Comparison of ENCODE assay signal across 8 cellular contexts in genomic region chr5:177004961-177005360, GRCh38. TPM values are rescaled to one million over a fixed set of nuclear protein-coding genes. Genes with fewer than 3 reads are reported as not detected.
DNase-seq lines count a peak whose midpoint lies in the region; ATAC-seq, FAIRE-seq and TF ChIP-seq lines count a peak whose summit lies in the region.

No MANE protein-coding gene starts in this region.

- no peaks in the 10 kb centered on the region for H3K9me1 ChIP-seq in K562 (ENCODE audit: control insufficient read depth, insufficient read depth, low read length)

- TF ChIP-seq RAD21 in A549 (conservative IDR thresholded peaks at IDR 0.05 in 1 of 2, IDR thresholded peaks at IDR 0.05 in 1 of 2) (no peak), K562 (CRISPR knock-in tag; conservative IDR thresholded peaks at IDR 0.05 in 1 of 2, IDR thresholded peaks at IDR 0.05 in 1 of 2) (no peak)

- TF ChIP-seq EP300 in A549 (IDR thresholded peaks at IDR 0.05): no peak
- no peak for TF ChIP-seq EP300 in K562 (IDR thresholded peaks at IDR 0.05; ENCODE audit: low read length)

- POLR2A ChIA-PET in A549 (lab: Yijun Ruan, JAX) (interaction anchor here (1.1 kb wide), 1 partner anchor 12 kb away, joined by 3 read pairs; no protein-coding TSS in a partner anchor), K562 (lab: Yijun Ruan, JAX) (interaction anchor here (0.6 to 4.1 kb wide), 4 partner anchors 9 to 336 kb away, joined by 3 to 45 read pairs (median 4); partner anchors contain the start of gene ZNF346)

- no peaks in the 10 kb centered on the region for H3K36me3 Mint-ChIP-seq in mesothelial cell of epicardium

- H3K79me2 ChIP-seq in K562 (ENCODE audit: control insufficient read depth, insufficient read depth, low read length): peaks cover 66% of the 10 kb centered on the region

- H3K36me3 ChIP-seq in K562 (ENCODE audit: control insufficient read depth, insufficient read depth, low read length): peaks cover 22% of the 10 kb centered on the region

- peak overlapping the region; percentile 93 for H3K27ac Mint-ChIP-seq in mesothelial cell of epicardium

- H3K27me3 ChIP-seq in K562 (ENCODE audit: control insufficient read depth in 2 of 2, insufficient read depth in 2 of 2, low read length in 2 of 2): no peaks in the 10 kb centered on the region

- TF ChIP-seq POLR2A in A549 (IDR thresholded peaks at IDR 0.05; ENCODE audit: low read length): no peak
- no peak for TF ChIP-seq POLR2A in K562 (conservative IDR thresholded peaks at IDR 0.05)

- H3K27me3 Mint-ChIP-seq in mesothelial cell of epicardium (ENCODE audit: low read depth): no peaks in the 10 kb centered on the region

- H3K27ac ChIP-seq in A549 (peak overlapping the region in 1 of 2 experiments; percentile 96; a peak in 3 of 6 replicates), K562 (ENCODE audit: extremely low read depth, low read depth, low read length) (no peak overlapping the region)

- no peak for TF ChIP-seq CTCF in A549 (IDR thresholded peaks at IDR 0.05)
- no peak for TF ChIP-seq CTCF in HFF-Myc (IDR thresholded peaks at IDR 0.05; ENCODE audit: low read depth, low read length, missing control alignments)
- TF ChIP-seq CTCF in K562 (IDR thresholded peaks at IDR 0.05 in 2 of 3, conservative IDR thresholded peaks at IDR 0.05 in 1 of 3; ENCODE audit: insufficient read depth in 2 of 3, low read depth in 1 of 3, low read length in 3 of 3): no peak
- TF ChIP-seq CTCF in mesothelial cell of epicardium (IDR thresholded peaks at IDR 0.05; ENCODE audit: unreplicated experiment): no peak

- no peaks in the 10 kb centered on the region for H3K9me3 Mint-ChIP-seq in mesothelial cell of epicardium

- peak overlapping the region; percentile 94 for H3K4me3 ChIP-seq in A549
- peak overlapping the region; percentile 88 for H3K4me3 ChIP-seq in HFF-Myc (replicated peaks; ENCODE audit: low read depth, low read length)
- peak overlapping the region; percentile 94 for H3K4me3 ChIP-seq in K562

- H3K4me2 ChIP-seq in A549 (peak overlapping the region; percentile 90), K562 (ENCODE audit: insufficient read depth, low read length) (peak overlapping the region; percentile 84)

- in situ Hi-C loops in K562 (cut with MboI): no loop called here

- DNase-seq in A549 (ENCODE audit: low read depth in 1 of 2, low spot score in 1 of 2) (no peak), HFF-Myc (ENCODE audit: extremely low read depth, low read depth) (no peak), K562 (ENCODE audit: extremely low read depth in 1 of 4, low spot score in 3 of 4) (no peak), mesothelial cell of epicardium (ENCODE audit: low spot score in 2 of 2, unreplicated experiment in 2 of 2) (no peak), NCI-H2171 treated with DMSO at 0.1 percent for 48 hours (lab: John Stamatoyannopoulos, UW) (no peak), NCI-H2029 treated with DMSO at 0.1 percent for 48 hours (lab: John Stamatoyannopoulos, UW) (no peak), DMS153 (lab: John Stamatoyannopoulos, UW) (no peak)

- peaks cover 20% of the 10 kb centered on the region for H4K20me1 ChIP-seq in K562 (replicated peaks; ENCODE audit: control insufficient read depth, insufficient read depth, low read length)

- H3K4me1 ChIP-seq in A549 (peaks cover 20% of the 10 kb centered on the region), K562 (replicated peaks in 1 of 2; ENCODE audit: control insufficient read depth in 2 of 2, insufficient read depth in 2 of 2, low read length in 2 of 2) (peaks cover 3 to 22% of the 10 kb centered on the region in 2 experiments; a peak in 3 of 5 replicates)

- BruUV-seq in K562 (replicated peaks; lab: Mats Ljungman, UMichigan): no TSS peak

- intact Hi-C loops in K562 (cut with micrococcal nuclease): no loop called here

- no peaks in the 10 kb centered on the region for H3K9me3 ChIP-seq in A549
- no peaks in the 10 kb centered on the region for H3K9me3 ChIP-seq in K562 (replicated peaks; ENCODE audit: control insufficient read depth, insufficient read depth, low read depth, low read length)

- H3K4me3 Mint-ChIP-seq in mesothelial cell of epicardium: peak overlapping the region; percentile 85

- peaks cover 16% of the 10 kb centered on the region for H3K4me1 Mint-ChIP-seq in mesothelial cell of epicardium

- FAIRE-seq in A549 (lab: Jason Lieb, UNC) (no peak), K562 (lab: Jason Lieb, UNC) (no peak)

- CTCF ChIA-PET in A549 (lab: Yijun Ruan, JAX): interaction anchor here (0.6 to 2.7 kb wide), 14 partner anchors 9 to 344 kb away, joined by 3 to 10 read pairs (median 3); no protein-coding TSS in a partner anchor
- CTCF ChIA-PET in K562 (lab: Yijun Ruan, JAX; ENCODE audit: low intra/inter-chr PET ratio): no interaction called here

- 81% methylated on average over 10 of the region's 10 CpGs for WGBS in A549 (ENCODE audit: missing lambda C conversion rate)
- 69% methylated on average over 10 of the region's 10 CpGs for WGBS in K562 (ENCODE audit: insufficient coverage, low coverage, missing lambda C conversion rate)

- H2AFZ ChIP-seq in K562 (ENCODE audit: low read depth, low read length): no peak overlapping the region

- no peak for ATAC-seq in A549
- no peak for ATAC-seq in K562
- ATAC-seq in HG03139 (IDR thresholded peaks at IDR 0.05; ENCODE audit: unreplicated experiment): no peak

- H3K9ac ChIP-seq in K562 (ENCODE audit: insufficient read depth in 1 of 2, low read depth in 2 of 2, low read length in 2 of 2): peak overlapping the region; percentile 86 to 93; a peak in 3 of 4 replicates

TF ChIP-seq in A549, 52 proteins besides CTCF, POLR2A, EP300 and RAD21 (continues in another document):
- TF ChIP-seq ZFP36 (IDR thresholded peaks at IDR 0.05; ENCODE audit: borderline replicate concordance, partially characterized antibody): no peak

TF ChIP-seq in K562, 482 proteins besides CTCF, POLR2A, EP300 and RAD21 (continues in another document):
- no peak for TF ChIP-seq KLF16 (IDR thresholded peaks at IDR 0.05)
- TF ChIP-seq TBP (optimal IDR thresholded peaks at IDR 0.05; ENCODE audit: low read depth, low read length): no peak

RNA-seq across cellular contexts. Expression of gene UIMC1, which starts 1.6 kb away (rescaled TPM):
- polyA plus RNA-seq in A549 (2011; rRNA removed) (50.6 and 52.5 TPM in 2 replicates), A549 (2017; fragmentation: RNase III; extraction: RNeasy Plus Mini Kit Qiagen cat#74134 plus additional on column Dnase treatment) (43.8 to 47.8 TPM (median 47.7 TPM) in 3 replicates), K562 (2011; rRNA removed) (31.1 and 33.5 TPM in 2 replicates), K562 (2014; fragmentation: Illumina TruSeq; extraction: Trizol) (37.6 and 43.7 TPM in 2 replicates), K562 (2014; fragmentation: Nextera tagmentation; extraction: Ambion mirVana) (10 to 100 TPM; 14.9 to 23.6 TPM), K562 (2014; rRNA removed) (34.0 and 36.8 TPM in 2 replicates)
- polyA plus RNA-seq in A549 (2012; cell fraction: cytosol; rRNA removed): 18.2 and 19.8 TPM in 2 replicates
- polyA plus RNA-seq in A549 (2012; cell fraction: nucleus; rRNA removed): 11.6 and 17.6 TPM in 2 replicates
- 27.8 and 28.4 TPM in 2 replicates for polyA minus RNA-seq in A549 (2011; rRNA and poly(A)+ RNA removed)
- total RNA-seq in K562 (2011; cell fraction: chromatin; rRNA removed; ENCODE audit: low replicate concordance): 63.6 and 136 TPM in 2 replicates
- 26.2 and 34.3 TPM in 2 replicates for total RNA-seq in K562 (2011; cell fraction: nucleolus; rRNA removed)
- 68.0 and 110 TPM in 2 replicates for total RNA-seq in K562 (2011; cell fraction: nucleoplasm; rRNA removed)
- total RNA-seq in K562 (2014; rRNA removed) (28.5 and 33.3 TPM in 2 replicates), K562 (2014; rRNA removed; fragmentation: Illumina TruSeq; extraction: Trizol) (51.7 and 52.3 TPM in 2 replicates), K562 (2015; rRNA removed; fragmentation: Illumina TruSeq; extraction: Trizol) (41.6 and 49.2 TPM in 2 replicates), K562 (2021) (44.8 and 46.3 TPM in 2 replicates), mesothelial cell of epicardium (45.2 to 49.8 TPM (median 45.2 TPM) in 3 replicates)
- polyA plus RNA-seq in K562 (2011; cell fraction: cytosol; rRNA removed): 7.2 and 16.6 TPM in 2 replicates
- polyA plus RNA-seq in K562 (2011; cell fraction: nucleus; rRNA removed): 35.3 and 51.1 TPM in 2 replicates
- 21.9 and 25.1 TPM in 2 replicates for polyA plus RNA-seq in K562 (2012)
- polyA minus RNA-seq in K562 (2011; rRNA and poly(A)+ RNA removed): 47.1 and 79.1 TPM in 2 replicates
- 20.4 and 21.0 TPM in 2 replicates for polyA minus RNA-seq in K562 (2011; cell fraction: cytosol; rRNA and poly(A)+ RNA removed)
- 22.8 and 45.4 TPM in 2 replicates for polyA minus RNA-seq in K562 (2011; cell fraction: nucleus; rRNA and poly(A)+ RNA removed)

RNA-seq across cellular contexts. Expression of gene ZNF346, which starts 17.5 kb away (rescaled TPM):
- 14.1 and 14.9 TPM in 2 replicates for polyA plus RNA-seq in A549 (2011; rRNA removed)
- 13.5 and 16.0 TPM in 2 replicates for polyA plus RNA-seq in A549 (2012; cell fraction: cytosol; rRNA removed)
- polyA plus RNA-seq in A549 (2012; cell fraction: nucleus; rRNA removed): 16.3 and 19.4 TPM in 2 replicates
- 12.1 to 13.5 TPM (median 12.5 TPM) in 3 replicates for polyA plus RNA-seq in A549 (2017; fragmentation: RNase III; extraction: RNeasy Plus Mini Kit Qiagen cat#74134 plus additional on column Dnase treatment)
- 21.9 and 22.1 TPM in 2 replicates for polyA minus RNA-seq in A549 (2011; rRNA and poly(A)+ RNA removed)
- total RNA-seq in K562 (2011; cell fraction: chromatin; rRNA removed; ENCODE audit: low replicate concordance): 84.4 and 88.6 TPM in 2 replicates
- total RNA-seq in K562 (2011; cell fraction: nucleolus; rRNA removed): 41.8 and 47.2 TPM in 2 replicates
- 67.8 and 84.8 TPM in 2 replicates for total RNA-seq in K562 (2011; cell fraction: nucleoplasm; rRNA removed)
- total RNA-seq in K562 (2014; rRNA removed): 19.5 and 29.8 TPM in 2 replicates
- 20.1 and 23.1 TPM in 2 replicates for total RNA-seq in K562 (2014; rRNA removed; fragmentation: Illumina TruSeq; extraction: Trizol)
- 20.8 and 21.8 TPM in 2 replicates for total RNA-seq in K562 (2015; rRNA removed; fragmentation: Illumina TruSeq; extraction: Trizol)
- total RNA-seq in K562 (2021): 20.5 and 21.1 TPM in 2 replicates
- 21.7 and 24.6 TPM in 2 replicates for polyA plus RNA-seq in K562 (2011; rRNA removed)
- polyA plus RNA-seq in K562 (2011; cell fraction: cytosol; rRNA removed): 21.5 and 22.3 TPM in 2 replicates
- 27.9 and 29.2 TPM in 2 replicates for polyA plus RNA-seq in K562 (2011; cell fraction: nucleus; rRNA removed)
- polyA plus RNA-seq in K562 (2012): 16.4 and 19.9 TPM in 2 replicates
- polyA plus RNA-seq in K562 (2014; fragmentation: Illumina TruSeq; extraction: Trizol): 24.8 and 25.1 TPM in 2 replicates
- 1 to 10 TPM; 5.0 to 6.5 TPM for polyA plus RNA-seq in K562 (2014; fragmentation: Nextera tagmentation; extraction: Ambion mirVana)
- polyA plus RNA-seq in K562 (2014; rRNA removed): 16.8 and 20.2 TPM in 2 replicates
- 24.4 and 25.1 TPM in 2 replicates for polyA minus RNA-seq in K562 (2011; rRNA and poly(A)+ RNA removed)
- polyA minus RNA-seq in K562 (2011; cell fraction: cytosol; rRNA and poly(A)+ RNA removed): 11.6 and 18.0 TPM in 2 replicates
- 14.3 and 22.0 TPM in 2 replicates for polyA minus RNA-seq in K562 (2011; cell fraction: nucleus; rRNA and poly(A)+ RNA removed)
- 42.3 to 48.6 TPM (median 46.9 TPM) in 3 replicates for total RNA-seq in mesothelial cell of epicardium
